Comparison of ENCODE assay signal across 8 cellular contexts in the genomic region with DNA sequence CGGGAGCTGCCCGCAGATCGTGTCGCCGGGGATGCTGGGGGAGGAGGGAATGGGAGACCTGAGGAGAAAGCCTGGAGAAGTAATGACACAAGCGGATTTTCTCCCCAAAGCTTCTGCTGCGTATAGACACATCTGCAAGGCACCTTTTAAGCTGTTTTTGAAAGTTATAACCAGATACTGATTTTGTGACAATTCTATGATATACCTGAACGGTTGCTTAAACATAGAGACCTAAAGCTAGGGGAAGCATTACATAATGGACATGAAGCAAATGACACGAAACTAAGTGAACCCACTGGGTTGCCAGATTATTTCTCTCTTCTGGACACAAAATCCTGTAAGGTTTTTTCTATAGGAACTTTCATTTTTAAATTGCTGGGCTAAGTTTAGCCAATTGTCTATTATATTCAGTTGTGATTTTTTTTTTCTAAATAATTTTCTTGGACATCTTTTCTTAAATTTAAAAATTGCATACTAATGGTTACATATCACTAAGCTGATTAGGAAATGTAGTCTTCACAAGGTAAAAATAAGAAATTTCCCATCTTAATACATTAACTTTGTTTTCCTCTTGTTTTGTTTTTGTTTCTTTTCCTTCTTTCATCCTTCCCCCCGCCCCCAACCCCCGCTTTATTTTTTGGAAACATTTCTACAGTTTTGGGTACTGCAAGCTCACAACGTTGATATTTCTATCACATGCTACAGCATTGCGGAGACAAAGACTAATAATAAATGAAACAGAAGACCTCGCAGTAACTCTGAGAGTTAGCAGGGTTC. TPM values are rescaled to one million over a fixed set of nuclear protein-coding genes. Genes with fewer than 3 reads are reported as not detected.
DNase-seq lines count a peak whose midpoint lies in the region; ATAC-seq, FAIRE-seq and TF ChIP-seq lines count a peak whose summit lies in the region.

No MANE protein-coding gene starts in this region.

- in situ Hi-C loops in K562 (cut with MboI) = no loop called here

- peaks cover 12% of the 10 kb centered on the region for H3K4me1 Mint-ChIP-seq in memory B cell

- no peak overlapping the region for H3K27ac Mint-ChIP-seq in memory B cell

- H3K9me3 ChIP-seq in HEK293 (ENCODE audit: control insufficient read depth, insufficient read depth, low read depth, low read length) = no peaks in the 10 kb centered on the region
- no peaks in the 10 kb centered on the region for H3K9me3 ChIP-seq in K562 (replicated peaks; ENCODE audit: control insufficient read depth, insufficient read depth, low read depth, low read length)

- POLR2A ChIA-PET in HEK293 (lab: Yijun Ruan, JAX) (interaction anchor here (1.0 to 1.8 kb wide), 3 partner anchors 9 to 255 kb away, joined by 3 to 9 read pairs (median 3); partner anchors contain the start of genes PJVK, PRKRA and RBM45), K562 (lab: Yijun Ruan, JAX) (interaction anchor here (0.5 to 1.6 kb wide), 7 partner anchors 9 to 197 kb away, joined by 3 to 9 read pairs (median 4); no protein-coding TSS in a partner anchor)

- peak overlapping the region; percentile 86 for H3K4me2 ChIP-seq in K562 (ENCODE audit: insufficient read depth, low read length)

- CTCF ChIA-PET in HEK293 (lab: Yijun Ruan, JAX) (interaction anchor here (0.5 to 1.0 kb wide), 10 partner anchors 36 to 219 kb away, joined by 3 to 5 read pairs (median 3); no protein-coding TSS in a partner anchor), K562 (lab: Yijun Ruan, JAX; ENCODE audit: low intra/inter-chr PET ratio) (no interaction called here)

- no peaks in the 10 kb centered on the region for H3K9me1 ChIP-seq in K562 (ENCODE audit: control insufficient read depth, insufficient read depth, low read length)

- peak overlapping the region; percentile 92 for H2AFZ ChIP-seq in K562 (ENCODE audit: low read depth, low read length)

- peak overlapping the region; percentile 70 for H3K4me3 Mint-ChIP-seq in memory B cell

- peaks cover 4% of the 10 kb centered on the region in 2 experiments; a peak in 4 of 5 replicates for H3K27me3 ChIP-seq in K562 (ENCODE audit: control insufficient read depth in 2 of 2, insufficient read depth in 2 of 2, low read length in 2 of 2)

- peaks cover 20% of the 10 kb centered on the region for H3K27me3 Mint-ChIP-seq in memory B cell

- DNase-seq in K562 (ENCODE audit: extremely low read depth in 1 of 4, low spot score in 3 of 4) (no peak), memory B cell (ENCODE audit: low spot score in 2 of 2) (no peak), CD1c-positive myeloid dendritic cell (ENCODE audit: extremely low spot score) (no peak)
- no peak for DNase-seq in stimulated activated CD4-positive, alpha-beta T cell treated with anti-CD3 and anti-CD28 coated beads, Interleukin-4, amount 100 ng/mL, for 4 hours

- FAIRE-seq in K562 (lab: Jason Lieb, UNC) = no peak

- no peak for TF ChIP-seq EP300 in K562 (IDR thresholded peaks at IDR 0.05; ENCODE audit: low read length)

- TSS peak; percentile 35 for BruUV-seq in K562 (replicated peaks; lab: Mats Ljungman, UMichigan)

- H4K20me1 ChIP-seq in K562 (replicated peaks; ENCODE audit: control insufficient read depth, insufficient read depth, low read length) = 0 out of 2 replicates have a peak, but pooled peaks cover 3% of the 10 kb centered on the region

- H3K4me1 ChIP-seq in HEK293 (ENCODE audit: control insufficient read depth, insufficient read depth, low read length) = peaks cover 4% of the 10 kb centered on the region
- H3K4me1 ChIP-seq in K562 (replicated peaks in 1 of 2; ENCODE audit: control insufficient read depth in 2 of 2, insufficient read depth in 2 of 2, low read length in 2 of 2) = peaks cover 19 to 21% of the 10 kb centered on the region in 2 experiments; a peak in 4 of 5 replicates

- TF ChIP-seq POLR2A in K562 (conservative IDR thresholded peaks at IDR 0.05) = no peak

- H3K36me3 Mint-ChIP-seq in memory B cell = no peaks in the 10 kb centered on the region

- ATAC-seq in K562 (no peak), memory B cell (ENCODE audit: low read depth) (no peak), GM19463 (IDR thresholded peaks at IDR 0.05; ENCODE audit: unreplicated experiment) (no peak), GM18867 (IDR thresholded peaks at IDR 0.05; ENCODE audit: unreplicated experiment) (no peak)

- no peak for TF ChIP-seq RAD21 in K562 (CRISPR knock-in tag; conservative IDR thresholded peaks at IDR 0.05 in 1 of 2, IDR thresholded peaks at IDR 0.05 in 1 of 2)

- H3K27ac ChIP-seq in 22Rv1 (peak overlapping the region; percentile 78), HEK293 (ENCODE audit: extremely low read depth, low read depth, low read length) (peak overlapping the region; percentile 84; the same call in 1 of the 2 replicates), K562 (ENCODE audit: extremely low read depth, low read depth, low read length) (no peak overlapping the region; the same call in 2 of the 3 replicates)

- H3K79me2 ChIP-seq in K562 (ENCODE audit: control insufficient read depth, insufficient read depth, low read length) = peaks cover 16% of the 10 kb centered on the region; the same call in 1 of the 3 replicates

- H3K36me3 ChIP-seq in HEK293 (ENCODE audit: control insufficient read depth in 2 of 2, insufficient read depth in 1 of 2, low read length in 2 of 2) (no peaks in the 10 kb centered on the region), K562 (ENCODE audit: control insufficient read depth, insufficient read depth, low read length) (no peaks in the 10 kb centered on the region)

- H3K4me3 ChIP-seq in HEK293 (ENCODE audit: low read depth, low read length) = peak overlapping the region; percentile 91
- peak overlapping the region; percentile 80 for H3K4me3 ChIP-seq in K562

- TF ChIP-seq CTCF in 22Rv1 (IDR thresholded peaks at IDR 0.05) = no peak
- TF ChIP-seq CTCF in HEK293 (tag by site-specific recombination; IDR thresholded peaks at IDR 0.05) = no peak
- TF ChIP-seq CTCF in K562 (IDR thresholded peaks at IDR 0.05 in 2 of 3, conservative IDR thresholded peaks at IDR 0.05 in 1 of 3; ENCODE audit: insufficient read depth in 2 of 3, low read depth in 1 of 3, low read length in 3 of 3) = no peak

- H3K9me3 Mint-ChIP-seq in memory B cell = no peaks in the 10 kb centered on the region

- intact Hi-C loops in K562 (cut with micrococcal nuclease) = loop anchor here (5.0 kb wide), 2 partner anchors 77 to 217 kb away; no protein-coding TSS in a partner anchor

- peak overlapping the region; percentile 50 to 95 for H3K9ac ChIP-seq in K562 (ENCODE audit: insufficient read depth in 1 of 2, low read depth in 2 of 2, low read length in 2 of 2)

- WGBS in K562 (ENCODE audit: insufficient coverage, low coverage, missing lambda C conversion rate) = 8% methylated on average over 14 of the region's 14 CpGs

TF ChIP-seq in HEK293, 187 proteins besides CTCF, POLR2A, EP300 and RAD21 (continues in another document):
- no peak for TF ChIP-seq HIC1 (tag by site-specific recombination; IDR thresholded peaks at IDR 0.05)

TF ChIP-seq in K562, 482 proteins besides CTCF, POLR2A, EP300 and RAD21 (continues in another document):
- TF ChIP-seq TAF7 (tag; IDR thresholded peaks at IDR 0.05) (no peak), NR4A1 (CRISPR knock-in tag; IDR thresholded peaks at IDR 0.05) (no peak), NR4A1 (tag; IDR thresholded peaks at IDR 0.05) (no peak), ZZZ3 (IDR thresholded peaks at IDR 0.05) (no peak), SETDB1 (IDR thresholded peaks at IDR 0.05; ENCODE audit: low read length) (no peak), NFXL1 (CRISPR knock-in tag; IDR thresholded peaks at IDR 0.05) (no peak), MAFK (IDR thresholded peaks at IDR 0.05; ENCODE audit: low read length) (no peak), SNAPC5 (CRISPR knock-in tag; IDR thresholded peaks at IDR 0.05) (no peak), SP1 (CRISPR knock-in tag; IDR thresholded peaks at IDR 0.05) (peak; percentile 22; the same call in 1 of the 2 replicates)
- TF ChIP-seq, protein P1, sequence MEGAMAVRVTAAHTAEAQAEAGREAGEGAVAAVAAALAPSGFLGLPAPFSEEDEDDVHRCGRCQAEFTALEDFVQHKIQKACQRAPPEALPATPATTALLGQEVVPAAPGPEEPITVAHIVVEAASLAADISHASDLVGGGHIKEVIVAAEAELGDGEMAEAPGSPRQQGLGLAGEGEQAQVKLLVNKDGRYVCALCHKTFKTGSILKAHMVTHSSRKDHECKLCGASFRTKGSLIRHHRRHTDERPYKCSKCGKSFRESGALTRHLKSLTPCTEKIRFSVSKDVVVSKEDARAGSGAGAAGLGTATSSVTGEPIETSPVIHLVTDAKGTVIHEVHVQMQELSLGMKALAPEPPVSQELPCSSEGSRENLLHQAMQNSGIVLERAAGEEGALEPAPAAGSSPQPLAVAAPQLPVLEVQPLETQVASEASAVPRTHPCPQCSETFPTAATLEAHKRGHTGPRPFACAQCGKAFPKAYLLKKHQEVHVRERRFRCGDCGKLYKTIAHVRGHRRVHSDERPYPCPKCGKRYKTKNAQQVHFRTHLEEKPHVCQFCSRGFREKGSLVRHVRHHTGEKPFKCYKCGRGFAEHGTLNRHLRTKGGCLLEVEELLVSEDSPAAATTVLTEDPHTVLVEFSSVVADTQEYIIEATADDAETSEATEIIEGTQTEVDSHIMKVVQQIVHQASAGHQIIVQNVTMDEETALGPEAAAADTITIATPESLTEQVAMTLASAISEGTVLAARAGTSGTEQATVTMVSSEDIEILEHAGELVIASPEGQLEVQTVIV (CRISPR knock-in tag; IDR thresholded peaks at IDR 0.05; ENCODE audit: borderline replicate concordance) = no peak

RNA-seq across cellular contexts. Expression of gene OSBPL6, which starts 1.3 kb away (rescaled TPM):
- total RNA-seq in K562 (2011; cell fraction: chromatin; rRNA removed; ENCODE audit: low replicate concordance) = 14.3 and 23.6 TPM in 2 replicates
- 5.0 and 7.1 TPM in 2 replicates for total RNA-seq in K562 (2011; cell fraction: nucleolus; rRNA removed)
- total RNA-seq in K562 (2011; cell fraction: nucleoplasm; rRNA removed) = 6.3 and 9.2 TPM in 2 replicates
- 5.7 and 6.7 TPM in 2 replicates for total RNA-seq in K562 (2014; rRNA removed)
- 9.3 and 10.2 TPM in 2 replicates for total RNA-seq in K562 (2014; rRNA removed; fragmentation: Illumina TruSeq; extraction: Trizol)
- total RNA-seq in K562 (2015; rRNA removed; fragmentation: Illumina TruSeq; extraction: Trizol) = 5.9 and 6.0 TPM in 2 replicates
- 12.6 TPM in 2 replicates for total RNA-seq in K562 (2021)
- polyA plus RNA-seq in K562 (2011; rRNA removed) = 12.7 and 23.4 TPM in 2 replicates
- 9.5 and 16.3 TPM in 2 replicates for polyA plus RNA-seq in K562 (2011; cell fraction: cytosol; rRNA removed)
- 14.7 and 21.3 TPM in 2 replicates for polyA plus RNA-seq in K562 (2011; cell fraction: nucleus; rRNA removed)
- 7.3 and 8.4 TPM in 2 replicates for polyA plus RNA-seq in K562 (2012)
- polyA plus RNA-seq in K562 (2014; fragmentation: Illumina TruSeq; extraction: Trizol) = 11.1 and 12.0 TPM in 2 replicates
- polyA plus RNA-seq in K562 (2014; fragmentation: Nextera tagmentation; extraction: Ambion mirVana) = 1 to 10 TPM; 3.4 to 3.8 TPM
- 9.3 and 9.5 TPM in 2 replicates for polyA plus RNA-seq in K562 (2014; rRNA removed)
- 16.7 and 29.6 TPM in 2 replicates for polyA minus RNA-seq in K562 (2011; rRNA and poly(A)+ RNA removed)
- polyA minus RNA-seq in K562 (2011; cell fraction: cytosol; rRNA and poly(A)+ RNA removed) = 9.8 and 13.0 TPM in 2 replicates
- polyA minus RNA-seq in K562 (2011; cell fraction: nucleus; rRNA and poly(A)+ RNA removed) = 9.3 and 20.9 TPM in 2 replicates
